In the genomic region with DNA sequence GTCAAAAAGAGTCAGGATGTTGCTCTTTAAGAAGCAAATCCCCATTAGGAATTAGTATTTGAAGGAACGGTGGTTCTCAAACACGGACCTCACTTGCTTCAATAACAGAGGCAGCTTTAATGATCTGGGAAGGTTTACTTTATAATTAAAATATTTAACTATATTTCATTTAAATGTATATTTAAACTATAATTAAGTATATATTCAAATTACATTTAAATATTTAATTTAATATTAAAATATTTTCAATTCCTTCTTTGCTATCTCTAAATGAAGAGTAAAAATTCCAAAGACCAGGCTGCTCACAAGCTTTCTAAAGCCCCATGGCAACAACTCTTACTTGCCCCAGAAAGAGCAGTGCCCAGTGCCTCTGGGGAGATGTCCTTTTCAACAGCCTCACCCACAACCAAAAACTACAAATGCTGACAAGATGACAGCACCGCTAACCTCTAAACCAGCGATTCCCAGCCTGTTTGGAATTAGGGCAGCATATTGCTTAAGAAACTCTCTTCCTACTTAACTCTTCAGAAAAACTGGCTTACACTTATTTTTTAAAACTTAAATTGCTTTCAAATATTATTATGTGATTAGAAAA, we compare ENCODE assay signal across 27 cellular contexts.
"Had no signal": no experiment of that assay in that cellular context is flagged by ENCODE, and none has a peak within 500 bp of the region (broad histone marks: within the 10 kb centered on the region; RNA-seq: fewer than 3 reads in every experiment).

No MANE protein-coding gene starts in this region.

- H3K9me3 ChIP-seq: adrenal gland, left ventricle myocardium inferior, psoas muscle, sigmoid colon, thoracic aorta had no signal

- H2AFZ ChIP-seq: parathyroid adenoma had no signal

- H3K4me1 Mint-ChIP-seq: activated CD8-positive, alpha-beta memory T cell treated with anti-CD3 and anti-CD28 coated beads, Interleukin-2, amount 10 ng/mL, durations not matched to agents 7 days and 5 days; activated naive CD8-positive, alpha-beta T cell treated with anti-CD3 and anti-CD28 coated beads for 36 hours; endodermal cell; stimulated activated effector memory CD8-positive, alpha-beta T cell treated with anti-CD3 and anti-CD28 coated beads, Interleukin-12 subunit alpha, Interleukin-12 subunit beta, amount 100 ng/mL, for 72 hours had no signal

- H3K4me3 ChIP-seq: adrenal gland, left ventricle myocardium inferior, lung, sigmoid colon had no signal

- H3K27ac Mint-ChIP-seq: activated CD8-positive, alpha-beta memory T cell treated with anti-CD3 and anti-CD28 coated beads, Interleukin-2, amount 10 ng/mL, durations not matched to agents 7 days and 5 days; activated CD8-positive, alpha-beta T cell treated with anti-CD3 and anti-CD28 coated beads, Interleukin-2, amount 10 ng/mL, durations not matched to agents 7 days and 5 days; activated naive CD4-positive, alpha-beta T cell treated with anti-CD3 and anti-CD28 coated beads for 36 hours; activated naive CD8-positive, alpha-beta T cell treated with anti-CD3 and anti-CD28 coated beads for 36 hours; endodermal cell; stimulated activated effector memory CD8-positive, alpha-beta T cell treated with anti-CD3 and anti-CD28 coated beads, Interleukin-12 subunit alpha, Interleukin-12 subunit beta, amount 100 ng/mL, for 72 hours; stimulated activated naive CD8-positive, alpha-beta T cell treated with anti-CD3 and anti-CD28 coated beads, Interleukin-15, Interleukin-2, amounts not matched to agents 100 ng/mL and 50 ng/mL, for 24 hours; T-helper 1 cell treated with Interleukin-12 subunit alpha and Interleukin-12 subunit beta and Interleukin-4 antibody, amounts not matched to agents 30 μg/mL and 1 μg/mL, for 36 hours had no signal

- H3K27me3 Mint-ChIP-seq: activated CD8-positive, alpha-beta memory T cell treated with anti-CD3 and anti-CD28 coated beads, Interleukin-2, amount 10 ng/mL, durations not matched to agents 7 days and 5 days had no signal

- H3K4me1 ChIP-seq: adrenal gland, parathyroid adenoma, sigmoid colon had no signal

- H3K9me3 Mint-ChIP-seq: activated naive CD4-positive, alpha-beta T cell treated with anti-CD3 and anti-CD28 coated beads for 36 hours; activated naive CD8-positive, alpha-beta T cell treated with anti-CD3 and anti-CD28 coated beads for 36 hours; endodermal cell; nephron; stimulated activated naive CD8-positive, alpha-beta T cell treated with anti-CD3 and anti-CD28 coated beads, Interleukin-15, Interleukin-2, amounts not matched to agents 100 ng/mL and 50 ng/mL, for 24 hours; T-helper 1 cell treated with Interleukin-12 subunit alpha and Interleukin-12 subunit beta and Interleukin-4 antibody, amounts not matched to agents 30 μg/mL and 1 μg/mL, for 36 hours had no signal

- DNase-seq: activated CD4-positive, alpha-beta T cell treated with anti-CD3 and anti-CD28 coated beads for 1 hour; activated CD8-positive, alpha-beta memory T cell treated with anti-CD3 and anti-CD28 coated beads, Interleukin-2, amount 10 ng/mL, durations not matched to agents 7 days and 5 days; activated CD8-positive, alpha-beta T cell treated with anti-CD3 and anti-CD28 coated beads, Interleukin-2, amount 10 ng/mL, durations not matched to agents 7 days and 5 days; activated effector memory CD4-positive, alpha-beta T cell treated with Interleukin-2 at 50 U/mL for 16 hours; activated naive CD4-positive, alpha-beta T cell treated with anti-CD3 and anti-CD28 coated beads for 36 hours; activated naive CD8-positive, alpha-beta T cell treated with anti-CD3 and anti-CD28 coated beads for 36 hours; adrenal gland; aorta; foreskin melanocyte; left ventricle myocardium inferior; psoas muscle; sigmoid colon; small intestine; stimulated activated CD4-positive, alpha-beta T cell treated with anti-CD3 and anti-CD28 coated beads, Interleukin-4, amount 100 ng/mL, for 24 hours; SW 1271; T-helper 9 cell; trophoblast cell had no signal

- ATAC-seq: activated CD8-positive, alpha-beta memory T cell treated with anti-CD3 and anti-CD28 coated beads, Interleukin-2, amount 10 ng/mL, durations not matched to agents 7 days and 5 days; activated CD8-positive, alpha-beta T cell treated with anti-CD3 and anti-CD28 coated beads, Interleukin-2, amount 10 ng/mL, durations not matched to agents 7 days and 5 days; esophagus mucosa; stimulated activated effector memory CD8-positive, alpha-beta T cell treated with anti-CD3 and anti-CD28 coated beads, Interleukin-12 subunit alpha, Interleukin-12 subunit beta, amount 100 ng/mL, for 72 hours had no signal

- H3K27me3 ChIP-seq: adrenal gland, brain microvascular endothelial cell had no signal

- H3K36me3 ChIP-seq: adrenal gland, brain microvascular endothelial cell, left ventricle myocardium inferior, sigmoid colon, thoracic aorta had no signal

- H3K4me3 Mint-ChIP-seq: activated CD8-positive, alpha-beta memory T cell treated with anti-CD3 and anti-CD28 coated beads, Interleukin-2, amount 10 ng/mL, durations not matched to agents 7 days and 5 days; activated CD8-positive, alpha-beta T cell treated with anti-CD3 and anti-CD28 coated beads, Interleukin-2, amount 10 ng/mL, durations not matched to agents 7 days and 5 days; activated naive CD4-positive, alpha-beta T cell treated with anti-CD3 and anti-CD28 coated beads for 36 hours; activated naive CD8-positive, alpha-beta T cell treated with anti-CD3 and anti-CD28 coated beads for 36 hours; endodermal cell; stimulated activated effector memory CD8-positive, alpha-beta T cell treated with anti-CD3 and anti-CD28 coated beads, Interleukin-12 subunit alpha, Interleukin-12 subunit beta, amount 100 ng/mL, for 72 hours; stimulated activated naive CD8-positive, alpha-beta T cell treated with anti-CD3 and anti-CD28 coated beads, Interleukin-15, Interleukin-2, amounts not matched to agents 100 ng/mL and 50 ng/mL, for 24 hours; T-helper 1 cell treated with Interleukin-12 subunit alpha and Interleukin-12 subunit beta and Interleukin-4 antibody, amounts not matched to agents 30 μg/mL and 1 μg/mL, for 36 hours had no signal

- H3K27ac ChIP-seq: adrenal gland, left ventricle myocardium inferior, parathyroid adenoma, psoas muscle, sigmoid colon had no signal

- H3K79me2 ChIP-seq: parathyroid adenoma had no signal

- H3K9ac ChIP-seq: parathyroid adenoma had no signal

- H3K36me3 Mint-ChIP-seq: activated CD8-positive, alpha-beta memory T cell treated with anti-CD3 and anti-CD28 coated beads, Interleukin-2, amount 10 ng/mL, durations not matched to agents 7 days and 5 days; activated naive CD8-positive, alpha-beta T cell treated with anti-CD3 and anti-CD28 coated beads for 36 hours; stimulated activated effector memory CD8-positive, alpha-beta T cell treated with anti-CD3 and anti-CD28 coated beads, Interleukin-12 subunit alpha, Interleukin-12 subunit beta, amount 100 ng/mL, for 72 hours had no signal
